In genomic region chr5:141945511-141946024, GRCh38 we compare ENCODE assay signal across 17 cellular contexts. TPM values are rescaled to one million over a fixed set of nuclear protein-coding genes. Genes with fewer than 3 reads are reported as not detected.
DNase-seq lines count a peak whose midpoint lies in the region; ATAC-seq and TF ChIP-seq lines count a peak whose summit lies in the region.
"Had no signal": no experiment of that assay in that cellular context is flagged by ENCODE, and none has a peak within 500 bp of the region (broad histone marks: within the 10 kb centered on the region; RNA-seq: fewer than 3 reads in every experiment).

No MANE protein-coding gene starts in this region.

- no TSS peak for BruUV-seq in IMR-90 (replicated peaks; lab: Mats Ljungman, UMichigan)

- no peak overlapping the region for H3K27ac Mint-ChIP-seq in CD4-positive, alpha-beta memory T cell
- H3K27ac Mint-ChIP-seq: activated naive CD4-positive, alpha-beta T cell treated with anti-CD3 and anti-CD28 coated beads, Interleukin-2, amount 10 ng/mL, durations not matched to agents 7 days and 5 days; stimulated activated naive B cell treated with anti-CD40 and anti-IgM and Interleukin-4, amounts not matched to agents 10 μg/mL and 1 μg/mL and 100 μg/mL, for 72 hours had no signal

- CTCF ChIA-PET in IMR-90 (lab: Yijun Ruan, JAX): interaction anchor here (1.8 kb wide), 1 partner anchor 15 kb away, joined by 6 read pairs; no protein-coding TSS in a partner anchor
- CTCF ChIA-PET in CD4-positive, alpha-beta memory T cell (lab: Charles Lee; ENCODE audit: partially characterized antibody): interaction anchor here (1.3 to 5.9 kb wide), 2 partner anchors 14 to 23 kb away, joined by 3 to 53 read pairs; partner anchors contain the start of genes PCDH12 and RNF14

- peak; percentile 21; the same call in 1 of the 2 replicates for ATAC-seq in IMR-90 (ENCODE audit: low read depth)
- peak; percentile 28 for ATAC-seq in left colon
- ATAC-seq: Panc1; stimulated activated naive B cell treated with anti-CD40 and anti-IgM and Interleukin-4, amounts not matched to agents 10 μg/mL and 1 μg/mL and 100 μg/mL, for 72 hours had no signal

- H3K4ac ChIP-seq in IMR-90 (ENCODE audit: low read depth, low read length): no peak overlapping the region

- H2BK20ac ChIP-seq in IMR-90 (ENCODE audit: low read depth, low read length): no peak overlapping the region

- H3K27me3 Mint-ChIP-seq in CD4-positive, alpha-beta memory T cell: no peaks in the 10 kb centered on the region
- H3K27me3 Mint-ChIP-seq: stimulated activated naive B cell treated with anti-CD40 and anti-IgM and Interleukin-4, amounts not matched to agents 10 μg/mL and 1 μg/mL and 100 μg/mL, for 72 hours had no signal

- no peak overlapping the region for H2BK5ac ChIP-seq in IMR-90 (ENCODE audit: low read depth, low read length, poor library complexity, severe bottlenecking)

- no peak overlapping the region for H2BK15ac ChIP-seq in IMR-90 (ENCODE audit: low read depth, low read length)

- peaks cover 0 to 4% of the 10 kb centered on the region in 2 donors for H3K36me3 Mint-ChIP-seq in CD4-positive, alpha-beta memory T cell

- no peak overlapping the region for H2AK5ac ChIP-seq in IMR-90 (ENCODE audit: low read depth, low read length)

- H3K18ac ChIP-seq in IMR-90 (ENCODE audit: low read depth, low read length): no peak overlapping the region

- H4K91ac ChIP-seq in IMR-90 (ENCODE audit: insufficient read depth, low read depth, low read length): no peak overlapping the region

- in situ Hi-C loops in IMR-90 (cut with MboI; ENCODE audit: low sequenced_read_pairs): no loop called here

- no peak overlapping the region for H2BK120ac ChIP-seq in IMR-90 (ENCODE audit: low read depth, low read length)

- no peak for TF ChIP-seq RAD21 in IMR-90 (IDR thresholded peaks at IDR 0.05; ENCODE audit: low read length)

- H4K8ac ChIP-seq in IMR-90 (ENCODE audit: low read depth in 2 of 2, low read length in 2 of 2): no peak overlapping the region

- no peak overlapping the region for H3K56ac ChIP-seq in IMR-90 (ENCODE audit: extremely low read depth, insufficient read depth, low read length)

- 47% methylated on average over 17 of the region's 25 CpGs; no CpG with 5 or more reads in 1 of the 2 experiments for WGBS in IMR-90 (ENCODE audit: extremely low coverage in 2 of 2, insufficient read length in 1 of 2), 2 experiments
- 61 to 64% methylated on average over 25 of the region's 25 CpGs for WGBS in sigmoid colon, 2 donors
- 50 to 64% methylated on average over 22 to 24 of the region's 25 CpGs for WGBS in testis, 2 donors

- H3K9ac ChIP-seq in IMR-90 (ENCODE audit: low read depth, low read length) (no peak overlapping the region), endocrine pancreas (ENCODE audit: control insufficient read depth, insufficient read depth, low read length) (peak overlapping the region; percentile 16)

- H3K79me1 ChIP-seq in IMR-90 (ENCODE audit: low read depth in 1 of 2, low read length in 2 of 2): no peaks in the 10 kb centered on the region

- no peaks in the 10 kb centered on the region for H3K9me3 Mint-ChIP-seq in CD4-positive, alpha-beta memory T cell
- H3K9me3 Mint-ChIP-seq: activated naive CD4-positive, alpha-beta T cell treated with anti-CD3 and anti-CD28 coated beads, Interleukin-2, amount 10 ng/mL, durations not matched to agents 7 days and 5 days; stimulated activated naive B cell treated with anti-CD40 and anti-IgM and Interleukin-4, amounts not matched to agents 10 μg/mL and 1 μg/mL and 100 μg/mL, for 72 hours had no signal

- H3K36me3 ChIP-seq in IMR-90 (ENCODE audit: control insufficient read depth, insufficient read depth, low read length) (no peaks in the 10 kb centered on the region), endocrine pancreas (ENCODE audit: control insufficient read depth, insufficient read depth, low read length) (no peaks in the 10 kb centered on the region), sigmoid colon (no peaks in the 10 kb centered on the region), testis (ENCODE audit: low read depth, missing control alignments) (no peaks in the 10 kb centered on the region)
- no peaks in the 10 kb centered on the region for H3K36me3 ChIP-seq in CD4-positive, alpha-beta memory T cell (ENCODE audit: insufficient read depth, low read length)
- H3K36me3 ChIP-seq: ovary had no signal

- no peak overlapping the region for H3K27ac ChIP-seq in IMR-90 (ENCODE audit: insufficient read depth, low read length)
- no peak overlapping the region for H3K27ac ChIP-seq in sigmoid colon
- no peak overlapping the region for H3K27ac ChIP-seq in testis
- no peak overlapping the region for H3K27ac ChIP-seq in CD4-positive, alpha-beta memory T cell (ENCODE audit: low read depth, low read length)
- H3K27ac ChIP-seq: ovary had no signal

- dilution Hi-C loops in IMR-90 (cut with HindIII; ENCODE audit: low sequenced_read_pairs, unreplicated experiment): no loop called here

- H4K20me1 ChIP-seq in IMR-90 (ENCODE audit: insufficient read depth, low read length): peaks cover 3% of the 10 kb centered on the region; the same call in 1 of the 2 replicates

- no peak overlapping the region for H4K5ac ChIP-seq in IMR-90 (ENCODE audit: low read depth, low read length)

- H3K4me1 ChIP-seq in IMR-90 (ENCODE audit: control insufficient read depth, insufficient read depth, low read length): peaks cover under 1% of the 10 kb centered on the region; the same call in 1 of the 2 replicates
- H3K4me1 ChIP-seq in endocrine pancreas (ENCODE audit: control insufficient read depth, insufficient read depth, low read length): no peaks in the 10 kb centered on the region
- peaks cover 0 to 19% (median 11%) of the 10 kb centered on the region in 4 donors for H3K4me1 ChIP-seq in sigmoid colon
- H3K4me1 ChIP-seq in testis: no peaks in the 10 kb centered on the region
- no peaks in the 10 kb centered on the region for H3K4me1 ChIP-seq in CD4-positive, alpha-beta memory T cell (ENCODE audit: insufficient read depth, low read length)

- H2AK9ac ChIP-seq in IMR-90 (replicated peaks; ENCODE audit: low read depth, low read length, poor library complexity): no peak overlapping the region

- peaks cover 4% of the 10 kb centered on the region; the same call in 1 of the 2 replicates for H3K9me1 ChIP-seq in IMR-90 (ENCODE audit: insufficient read depth, low read length)

- no peak overlapping the region for H3K4me3 ChIP-seq in IMR-90 (ENCODE audit: insufficient read depth, low read depth, low read length)
- no peak overlapping the region for H3K4me3 ChIP-seq in endocrine pancreas (ENCODE audit: control insufficient read depth, insufficient read depth, low read length)
- no peak overlapping the region for H3K4me3 ChIP-seq in sigmoid colon
- no peak overlapping the region for H3K4me3 ChIP-seq in testis
- H3K4me3 ChIP-seq in CD4-positive, alpha-beta memory T cell (ENCODE audit: low read length in 2 of 2): no peak overlapping the region
- H3K4me3 ChIP-seq: ovary had no signal

- H3K4me1 Mint-ChIP-seq in CD4-positive, alpha-beta memory T cell: peaks cover 0 to 3% (median 0%) of the 10 kb centered on the region in 4 donors

- no peak for TF ChIP-seq CTCF in IMR-90 (conservative IDR thresholded peaks at IDR 0.05; ENCODE audit: low read depth, low read length)
- TF ChIP-seq CTCF in sigmoid colon (IDR thresholded peaks at IDR 0.05): no peak
- no peak for TF ChIP-seq CTCF in testis (IDR thresholded peaks at IDR 0.05)

- TF ChIP-seq POLR2A in IMR-90 (IDR thresholded peaks at IDR 0.05; ENCODE audit: low read depth, low read length) (no peak), sigmoid colon (IDR thresholded peaks at IDR 0.05) (no peak), testis (IDR thresholded peaks at IDR 0.05) (no peak)

- TF ChIP-seq EP300 in sigmoid colon (IDR thresholded peaks at IDR 0.05): no peak

- POLR2A ChIA-PET in IMR-90 (lab: Charles Lee; ENCODE audit: unreplicated experiment): no interaction called here
- POLR2A ChIA-PET in CD4-positive, alpha-beta memory T cell (lab: Charles Lee; ENCODE audit: partially characterized antibody): no interaction called here

- DNase-seq in IMR-90 (no peak), left colon (no peak), sigmoid colon (peak; percentile 76), testis (no peak), DMS 273 treated with DMSO at 0.1 percent for 48 hours (lab: John Stamatoyannopoulos, UW) (no peak), NCI-H446 treated with DMSO at 0.1 percent for 48 hours (lab: John Stamatoyannopoulos, UW) (no peak)
- no peak for DNase-seq in CD4-positive, alpha-beta memory T cell
- DNase-seq: activated naive CD4-positive, alpha-beta T cell treated with anti-CD3 and anti-CD28 coated beads, Interleukin-2, amount 10 ng/mL, durations not matched to agents 7 days and 5 days; NCI-H1092; NCI-H446; ovary; stimulated activated naive B cell treated with anti-CD40 and anti-IgM and Interleukin-4, amounts not matched to agents 10 μg/mL and 1 μg/mL and 100 μg/mL, for 72 hours; T1000 had no signal

- no peaks in the 10 kb centered on the region for H3K9me3 ChIP-seq in IMR-90 (ENCODE audit: control insufficient read depth, insufficient read depth, low read length)
- H3K9me3 ChIP-seq in endocrine pancreas (ENCODE audit: control insufficient read depth, low read length): no peaks in the 10 kb centered on the region
- no peaks in the 10 kb centered on the region for H3K9me3 ChIP-seq in sigmoid colon
- no peaks in the 10 kb centered on the region for H3K9me3 ChIP-seq in testis
- no peaks in the 10 kb centered on the region for H3K9me3 ChIP-seq in CD4-positive, alpha-beta memory T cell (ENCODE audit: control insufficient read depth in 1 of 2, low read length in 2 of 2)
- H3K9me3 ChIP-seq: ovary had no signal

- H3K23ac ChIP-seq in IMR-90 (ENCODE audit: low read depth, low read length): no peak overlapping the region; the same call in 1 of the 2 replicates

- H2AFZ ChIP-seq in IMR-90 (replicated peaks; ENCODE audit: low read length, poor library complexity): peak overlapping the region; percentile 4

- no peak overlapping the region for H3K4me2 ChIP-seq in IMR-90 (ENCODE audit: low read depth, low read length)

- peaks cover 7% of the 10 kb centered on the region for H3K27me3 ChIP-seq in IMR-90 (ENCODE audit: control insufficient read depth, insufficient read depth, low read length)
- H3K27me3 ChIP-seq in endocrine pancreas (ENCODE audit: control insufficient read depth, insufficient read depth, low read length): no peaks in the 10 kb centered on the region
- no peaks in the 10 kb centered on the region for H3K27me3 ChIP-seq in sigmoid colon
- no peaks in the 10 kb centered on the region for H3K27me3 ChIP-seq in testis
- H3K27me3 ChIP-seq in CD4-positive, alpha-beta memory T cell (ENCODE audit: insufficient read depth, low read length): no peaks in the 10 kb centered on the region
- H3K27me3 ChIP-seq: ovary had no signal

- intact Hi-C loops in IMR-90 (cut with micrococcal nuclease) (no loop called here), left colon (cut with DNase I, micrococcal nuclease) (no loop called here), sigmoid colon (cut with DNase I) (no loop called here), testis (cut with DNase I; ENCODE audit: low total_unique reads) (no loop called here)
- intact Hi-C loops in CD4-positive, alpha-beta memory T cell (cut with micrococcal nuclease): no loop called here

- no peak overlapping the region for H3K4me3 Mint-ChIP-seq in CD4-positive, alpha-beta memory T cell
- H3K4me3 Mint-ChIP-seq: activated naive CD4-positive, alpha-beta T cell treated with anti-CD3 and anti-CD28 coated beads, Interleukin-2, amount 10 ng/mL, durations not matched to agents 7 days and 5 days; stimulated activated naive B cell treated with anti-CD40 and anti-IgM and Interleukin-4, amounts not matched to agents 10 μg/mL and 1 μg/mL and 100 μg/mL, for 72 hours had no signal

- H3K14ac ChIP-seq in IMR-90 (replicated peaks; ENCODE audit: low read depth, low read length): no peak overlapping the region

RNA-seq across cellular contexts. Expression of gene PCDH12, which starts 12.4 kb away (rescaled TPM):
- total RNA-seq in IMR-90 (2012; rRNA removed) (under 0.01 and 0.18 TPM in 2 replicates), left colon (1 to 10 TPM in 1 of 2 donors, under 1 TPM in 1; 0.95 to 2.1 TPM), sigmoid colon (1 to 10 TPM in 3 of 4 donors, under 1 TPM in 1; 0.55 to 6.2 (median 2.9) TPM), testis (1 to 10 TPM in 1 of 2 donors, under 1 TPM in 1; 0.31 to 2.0 TPM)
- polyA plus RNA-seq in IMR-90 (2012; rRNA removed) (0.01 and 0.02 TPM in 2 replicates), sigmoid colon (under 1 TPM; 0.23 to 0.69 (median 0.60) TPM), testis (ENCODE audit: insufficient read depth, low read depth, low replicate concordance) (1.6 TPM)
- polyA plus RNA-seq in IMR-90 (2012; cell fraction: cytosol; rRNA removed): 0.01 TPM in 1 of 2 replicates, not detected in the other
- 0.02 TPM in 1 of 2 replicates, not detected in the other for polyA plus RNA-seq in IMR-90 (2012; cell fraction: nucleus; rRNA removed; ENCODE audit: low replicate concordance)
- total RNA-seq in CD4-positive, alpha-beta memory T cell: not detected
- under 1 TPM; 0.13 to 0.31 TPM for polyA plus RNA-seq in CD4-positive, alpha-beta memory T cell
- total RNA-seq: Daoy, kidney epithelial cell had no signal

RNA-seq across cellular contexts. Expression of gene DELE1, which starts 21.9 kb away (rescaled TPM):
- total RNA-seq in IMR-90 (2012; rRNA removed) (26.1 and 28.0 TPM in 2 replicates), left colon (10 to 100 TPM; 77.8 to 99.1 TPM), sigmoid colon (10 to 100 TPM; 47.7 to 88.3 (median 69.1) TPM), testis (10 to 100 TPM; 69.9 to 75.8 TPM)
- polyA plus RNA-seq in IMR-90 (2012; rRNA removed) (66.1 and 73.3 TPM in 2 replicates), sigmoid colon (10 to 100 TPM; 34.2 to 52.6 (median 41.2) TPM), testis (ENCODE audit: insufficient read depth, low read depth, low replicate concordance) (51.2 TPM)
- polyA plus RNA-seq in IMR-90 (2012; cell fraction: cytosol; rRNA removed): 39.9 and 41.3 TPM in 2 replicates
- polyA plus RNA-seq in IMR-90 (2012; cell fraction: nucleus; rRNA removed; ENCODE audit: low replicate concordance): 169 and 191 TPM in 2 replicates
- 10 to 100 TPM; 73.2 to 83.1 TPM for total RNA-seq in CD4-positive, alpha-beta memory T cell
- 10 to 100 TPM; 31.4 to 44.3 TPM for polyA plus RNA-seq in CD4-positive, alpha-beta memory T cell

RNA-seq across cellular contexts. Expression of gene RNF14, which starts 23.3 kb away (rescaled TPM):
- total RNA-seq in IMR-90 (2012; rRNA removed) (78.6 and 106 TPM in 2 replicates), left colon (10 to 100 TPM; 69.3 to 72.0 TPM), sigmoid colon (10 to 100 TPM; 30.7 to 70.1 (median 53.5) TPM), testis (100 to 1,000 TPM in 1 of 2 donors, 10 to 100 TPM in 1; 98.8 to 101 TPM)
- polyA plus RNA-seq in IMR-90 (2012; rRNA removed) (27.0 and 36.1 TPM in 2 replicates), sigmoid colon (10 to 100 TPM; 31.5 to 43.2 (median 42.6) TPM), testis (ENCODE audit: insufficient read depth, low read depth, low replicate concordance) (149 TPM)
- 11.7 and 16.9 TPM in 2 replicates for polyA plus RNA-seq in IMR-90 (2012; cell fraction: cytosol; rRNA removed)
- polyA plus RNA-seq in IMR-90 (2012; cell fraction: nucleus; rRNA removed; ENCODE audit: low replicate concordance): 5.1 and 20.8 TPM in 2 replicates
- total RNA-seq in CD4-positive, alpha-beta memory T cell: 10 to 100 TPM; 35.4 to 38.5 TPM
- polyA plus RNA-seq in CD4-positive, alpha-beta memory T cell: 10 to 100 TPM; 52.0 TPM
